16 cellular contexts compared by ENCODE assay signal in the genomic region with DNA sequence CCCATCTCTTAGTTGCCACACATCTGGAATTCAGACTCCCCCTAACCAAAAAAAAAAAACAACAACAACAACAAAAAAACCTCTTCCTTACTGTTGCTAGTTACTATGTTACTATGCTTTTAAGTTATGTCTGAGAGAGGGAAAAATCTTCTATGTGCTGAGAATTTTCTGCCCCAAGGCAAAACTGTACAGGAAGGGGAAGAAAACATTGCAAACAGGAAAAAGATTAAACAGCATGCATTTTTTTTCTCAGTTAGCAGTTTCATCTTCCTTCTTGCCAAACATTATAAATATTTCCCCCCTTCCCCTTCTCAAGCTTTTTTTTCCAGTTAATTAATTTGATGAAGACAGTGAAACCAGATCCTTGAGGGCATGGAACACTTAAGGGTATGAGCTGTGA. TPM values are rescaled to one million over a fixed set of nuclear protein-coding genes. Genes with fewer than 3 reads are reported as not detected.
DNase-seq lines count a peak whose midpoint lies in the region; ATAC-seq and TF ChIP-seq lines count a peak whose summit lies in the region.
"Had no signal": no experiment of that assay in that cellular context is flagged by ENCODE, and none has a peak within 500 bp of the region (broad histone marks: within the 10 kb centered on the region; RNA-seq: fewer than 3 reads in every experiment).

No MANE protein-coding gene starts in this region.

- TF ChIP-seq POLR2A in spleen (IDR thresholded peaks at IDR 0.05) = no peak

- H3K36me3 ChIP-seq in KOPT-K1 (ENCODE audit: insufficient read depth, low read length) = no peaks in the 10 kb centered on the region
- H3K36me3 ChIP-seq in spleen = no peaks in the 10 kb centered on the region
- H3K36me3 ChIP-seq: right atrium auricular region had no signal

- no peaks in the 10 kb centered on the region for H3K36me3 Mint-ChIP-seq in activated T-cell treated with anti-CD3 and anti-CD28 coated beads, Interleukin-2, amount 50 U/mL, for 72 hours (ENCODE audit: insufficient read depth in 2 of 2)
- peaks cover 0 to 5% of the 10 kb centered on the region in 2 donors for H3K36me3 Mint-ChIP-seq in activated naive CD4-positive, alpha-beta T cell treated with anti-CD3 and anti-CD28 coated beads, Interleukin-2, amount 50 U/mL, for 72 hours

- DNase-seq in activated T-cell treated with anti-CD3 and anti-CD28 coated beads, Interleukin-2, amount 50 U/mL, for 72 hours = no peak
- no peak for DNase-seq in activated T-cell treated with anti-CD3 and anti-CD28 coated beads, Interleukin-2, amount 50 U/mL, for 1 hour
- no peak for DNase-seq in activated naive CD4-positive, alpha-beta T cell treated with anti-CD3 and anti-CD28 coated beads, Interleukin-2, amount 50 U/mL, for 72 hours (ENCODE audit: low spot score in 2 of 2)
- DNase-seq in spleen (no peak), DMS114 treated with DMSO at 0.1 percent for 48 hours (lab: John Stamatoyannopoulos, UW; ENCODE audit: unreplicated experiment) (no peak), posterior vena cava (ENCODE audit: low spot score) (no peak)
- DNase-seq: activated CD4-positive, alpha-beta T cell treated with anti-CD3 and anti-CD28 coated beads, Interleukin-2, amount 50 U/mL, for 48 hours; GF-D8; NCI-H345; NK-92 treated with Interleukin-12 subunit alpha and Interleukin-12 subunit beta, amount 100 ng/mL, for 24 hours; SHP77 treated with DMSO at 0.1 percent for 48 hours had no signal

- H3K27ac ChIP-seq in KOPT-K1 (ENCODE audit: low read depth, low read length, poor library complexity, severe bottlenecking) (peak overlapping the region; percentile 81), spleen (peak overlapping the region; percentile 43 to 87 (median 75))
- H3K27ac ChIP-seq: right atrium auricular region had no signal

- peak overlapping the region; percentile 80 for H3K27ac Mint-ChIP-seq in activated T-cell treated with anti-CD3 and anti-CD28 coated beads, Interleukin-2, amount 50 U/mL, for 72 hours
- peak overlapping the region; percentile 52 to 77 for H3K27ac Mint-ChIP-seq in activated naive CD4-positive, alpha-beta T cell treated with anti-CD3 and anti-CD28 coated beads, Interleukin-2, amount 50 U/mL, for 72 hours

- no peaks in the 10 kb centered on the region for H3K27me3 Mint-ChIP-seq in activated T-cell treated with anti-CD3 and anti-CD28 coated beads, Interleukin-2, amount 50 U/mL, for 72 hours (ENCODE audit: low read depth)

- H3K27me3 ChIP-seq in spleen (replicated peaks in 1 of 7) = no peaks in the 10 kb centered on the region
- H3K27me3 ChIP-seq: right atrium auricular region had no signal

- peak overlapping the region; percentile 58 to 94 for H3K4me3 Mint-ChIP-seq in activated T-cell treated with anti-CD3 and anti-CD28 coated beads, Interleukin-2, amount 50 U/mL, for 72 hours

- H3K9me3 ChIP-seq in KOPT-K1 (ENCODE audit: insufficient read depth, low read length, poor library complexity, severe bottlenecking) = no peaks in the 10 kb centered on the region
- H3K9me3 ChIP-seq in spleen = no peaks in the 10 kb centered on the region
- H3K9me3 ChIP-seq: right atrium auricular region had no signal

- no peaks in the 10 kb centered on the region for H3K9me3 Mint-ChIP-seq in activated T-cell treated with anti-CD3 and anti-CD28 coated beads, Interleukin-2, amount 50 U/mL, for 72 hours
- H3K9me3 Mint-ChIP-seq in activated naive CD4-positive, alpha-beta T cell treated with anti-CD3 and anti-CD28 coated beads, Interleukin-2, amount 50 U/mL, for 72 hours = no peaks in the 10 kb centered on the region

- ATAC-seq in activated T-cell treated with anti-CD3 and anti-CD28 coated beads, Interleukin-2, amount 50 U/mL, for 72 hours (replicated peaks in 1 of 2) = no peak
- ATAC-seq in activated naive CD4-positive, alpha-beta T cell treated with anti-CD3 and anti-CD28 coated beads, Interleukin-2, amount 50 U/mL, for 72 hours = no peak
- no peak for ATAC-seq in HG03521 (IDR thresholded peaks at IDR 0.05; ENCODE audit: unreplicated experiment)

- peaks cover 77% of the 10 kb centered on the region for H3K4me1 Mint-ChIP-seq in activated T-cell treated with anti-CD3 and anti-CD28 coated beads, Interleukin-2, amount 50 U/mL, for 72 hours (ENCODE audit: low read depth)

- H3K4me1 ChIP-seq in spleen = peaks cover 18 to 85% (median 55%) of the 10 kb centered on the region in 6 donors
- H3K4me1 ChIP-seq: right atrium auricular region had no signal

- intact Hi-C loops in spleen (cut with DNase I; ENCODE audit: low total_unique reads) = loop anchor here (5.0 kb wide), 2 partner anchors 239 to 334 kb away; a partner anchor contains a TSS
- intact Hi-C loops in posterior vena cava (cut with DNase I) = loop anchor here in 1 of 2 donors (5.0 kb wide), 1 partner anchor 334 kb away; a partner anchor contains a TSS

- TF ChIP-seq CTCF in spleen (IDR thresholded peaks at IDR 0.05 in 8 of 11, conservative IDR thresholded peaks at IDR 0.05 in 3 of 11) = no peak

- H3K4me3 ChIP-seq in spleen = no peak overlapping the region
- H3K4me3 ChIP-seq: right atrium auricular region had no signal

RNA-seq across cellular contexts. Expression of a gene that starts 1.1 kb away (rescaled TPM):
- total RNA-seq in activated T-cell treated with anti-CD3 and anti-CD28 coated beads, Interleukin-2, amount 50 U/mL, for 72 hours = 1 to 10 TPM; 1.4 to 2.2 TPM
- 1 to 10 TPM; 2.4 to 3.5 TPM for total RNA-seq in activated naive CD4-positive, alpha-beta T cell treated with anti-CD3 and anti-CD28 coated beads, Interleukin-2, amount 50 U/mL, for 72 hours
- total RNA-seq in spleen = 10 to 100 TPM in 5 of 7 donors, 1 to 10 TPM in 2; 9.2 to 14.0 (median 10.9) TPM
- polyA plus RNA-seq in spleen = 1 to 10 TPM in 2 of 3 donors, under 1 TPM in 1; 0.91 to 1.4 (median 1.3) TPM
- 1 to 10 TPM; 1.3 to 2.2 TPM for total RNA-seq in posterior vena cava
- total RNA-seq: H4, LHCN-M2 had no signal

RNA-seq across cellular contexts. Expression of a gene that starts 14.8 kb away (rescaled TPM):
- 10 to 100 TPM; 27.0 to 28.7 TPM for total RNA-seq in activated T-cell treated with anti-CD3 and anti-CD28 coated beads, Interleukin-2, amount 50 U/mL, for 72 hours
- 10 to 100 TPM; 21.6 to 30.8 TPM for total RNA-seq in activated naive CD4-positive, alpha-beta T cell treated with anti-CD3 and anti-CD28 coated beads, Interleukin-2, amount 50 U/mL, for 72 hours
- total RNA-seq in spleen (10 to 100 TPM; 12.2 to 27.9 (median 14.8) TPM), posterior vena cava (10 to 100 TPM; 11.1 to 15.0 TPM)
- polyA plus RNA-seq in spleen = 1 to 10 TPM; 5.1 to 7.7 (median 7.4) TPM
